Comparison of ENCODE assay signal across 18 cellular contexts in the genomic region with DNA sequence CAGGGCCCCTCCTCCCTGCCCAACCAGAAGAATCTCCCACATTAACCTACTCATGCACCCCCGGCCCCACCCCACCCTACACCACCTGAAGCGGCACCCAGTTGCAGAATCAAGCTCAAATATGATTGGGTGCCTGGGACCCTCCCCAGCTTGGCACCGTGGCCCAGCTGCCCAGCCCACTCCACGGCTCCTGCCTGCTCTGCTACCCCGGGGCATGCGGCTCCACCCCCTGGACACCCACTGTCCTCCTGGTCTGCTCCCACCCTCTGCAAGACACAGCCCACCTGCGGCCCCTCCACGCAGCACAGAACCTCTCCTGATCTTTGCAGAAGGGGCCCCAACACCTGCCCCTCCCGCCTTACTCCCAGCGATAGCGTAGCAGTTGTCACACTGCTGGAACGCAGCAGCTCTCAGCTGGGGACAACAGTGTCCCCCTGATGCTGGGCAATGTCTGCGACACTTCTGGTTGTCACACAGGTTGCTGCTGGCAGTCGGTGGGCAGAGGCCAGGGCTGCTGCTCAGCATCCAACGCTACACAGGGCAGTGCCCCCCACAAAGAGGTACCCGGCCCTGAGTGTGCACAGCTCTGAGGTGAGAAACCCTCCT.
"Had no signal": no experiment of that assay in that cellular context is flagged by ENCODE, and none has a peak within 500 bp of the region (broad histone marks: within the 10 kb centered on the region; RNA-seq: fewer than 3 reads in every experiment).

No MANE protein-coding gene starts in this region.

- H3K4me3 ChIP-seq: coronary artery, hepatocyte, lung, pancreas, testis, tibial artery had no signal

- ATAC-seq: effector memory CD8-positive, alpha-beta T cell; pancreas; sciatic nerve; stimulated activated memory B cell treated with anti-CD40 and anti-IgM and Interleukin-4, amounts not matched to agents 10 μg/mL and 1 μg/mL and 100 μg/mL, for 72 hours; stimulated activated naive CD8-positive, alpha-beta T cell treated with anti-CD3 and anti-CD28 coated beads, Interleukin-15, Interleukin-2, amounts not matched to agents 100 U/mL and 50 U/mL, for 24 hours had no signal

- H3K27ac ChIP-seq: coronary artery, hepatocyte, pancreas, testis, tibial artery had no signal

- H3K9me3 ChIP-seq: pancreas, testis, tibial artery had no signal

- DNase-seq: effector memory CD8-positive, alpha-beta T cell; kidney; occipital lobe; pancreas; retina; stimulated activated CD4-positive, alpha-beta T cell treated with anti-CD3 and anti-CD28 coated beads, Interleukin-4, amount 100 ng/mL, for 4 hours; stimulated activated naive CD8-positive, alpha-beta T cell treated with anti-CD3 and anti-CD28 coated beads, Interleukin-15, Interleukin-2, amounts not matched to agents 100 U/mL and 50 U/mL, for 24 hours; substantia nigra; testis; tibial artery had no signal

- H3K27ac Mint-ChIP-seq: memory B cell; nephron; stimulated activated memory B cell treated with anti-CD40 and anti-IgM and Interleukin-4, amounts not matched to agents 10 μg/mL and 1 μg/mL and 100 μg/mL, for 72 hours; type B pancreatic cell had no signal

- H3K4me1 ChIP-seq: pancreas, testis, tibial artery had no signal

- H3K27me3 ChIP-seq: hepatocyte, pancreas, testis, tibial artery had no signal

- H3K27me3 Mint-ChIP-seq: effector memory CD8-positive, alpha-beta T cell; memory B cell; stimulated activated memory B cell treated with anti-CD40 and anti-IgM and Interleukin-4, amounts not matched to agents 10 μg/mL and 1 μg/mL and 100 μg/mL, for 72 hours; type B pancreatic cell had no signal

- H3K4me1 Mint-ChIP-seq: memory B cell; nephron; stimulated activated memory B cell treated with anti-CD40 and anti-IgM and Interleukin-4, amounts not matched to agents 10 μg/mL and 1 μg/mL and 100 μg/mL, for 72 hours had no signal

- H3K4me3 Mint-ChIP-seq: effector memory CD8-positive, alpha-beta T cell; memory B cell; nephron; stimulated activated memory B cell treated with anti-CD40 and anti-IgM and Interleukin-4, amounts not matched to agents 10 μg/mL and 1 μg/mL and 100 μg/mL, for 72 hours; type B pancreatic cell had no signal

- H3K9me3 Mint-ChIP-seq: effector memory CD8-positive, alpha-beta T cell; memory B cell; nephron; stimulated activated memory B cell treated with anti-CD40 and anti-IgM and Interleukin-4, amounts not matched to agents 10 μg/mL and 1 μg/mL and 100 μg/mL, for 72 hours; type B pancreatic cell had no signal
